Comparison of ENCODE assay signal across 20 cellular contexts in the genomic region with DNA sequence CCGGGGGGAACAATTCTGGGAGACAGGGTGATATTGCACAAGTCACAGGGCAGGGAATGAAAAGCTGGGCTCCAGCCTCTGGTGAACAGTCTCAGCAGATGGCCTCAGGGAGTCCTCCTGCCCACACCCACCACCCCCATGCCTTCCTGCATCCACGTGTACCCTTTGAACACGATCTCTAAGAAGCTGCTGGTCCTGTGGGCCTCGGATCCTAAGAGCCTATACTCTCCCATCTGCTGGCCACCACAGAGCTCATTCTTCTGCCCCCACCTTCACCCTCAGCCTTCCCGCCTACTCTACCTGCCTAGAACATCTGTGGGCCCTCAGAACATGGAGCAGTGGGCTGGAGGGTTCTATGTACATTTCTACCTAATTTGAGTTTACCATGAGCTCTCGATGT.
DNase-seq lines count a peak whose midpoint lies in the region; ATAC-seq lines count a peak whose summit lies in the region.
"Had no signal": no experiment of that assay in that cellular context is flagged by ENCODE, and none has a peak within 500 bp of the region (broad histone marks: within the 10 kb centered on the region; RNA-seq: fewer than 3 reads in every experiment).

No MANE protein-coding gene starts in this region.

- no peaks in the 10 kb centered on the region for H3K27me3 Mint-ChIP-seq in activated CD8-positive, alpha-beta T cell treated with anti-CD3 and anti-CD28 coated beads, Interleukin-2, amount 10 ng/mL, durations not matched to agents 7 days and 5 days (ENCODE audit: low read depth)
- no peaks in the 10 kb centered on the region for H3K27me3 Mint-ChIP-seq in stimulated activated memory B cell treated with anti-CD40 and anti-IgM and Interleukin-4, amounts not matched to agents 10 μg/mL and 1 μg/mL and 100 μg/mL, for 72 hours

- H3K27ac Mint-ChIP-seq in activated CD8-positive, alpha-beta T cell treated with anti-CD3 and anti-CD28 coated beads, Interleukin-2, amount 10 ng/mL, durations not matched to agents 7 days and 5 days, result peak overlapping the region; percentile 96
- peak overlapping the region; percentile 91 for H3K27ac Mint-ChIP-seq in stimulated activated memory B cell treated with anti-CD40 and anti-IgM and Interleukin-4, amounts not matched to agents 10 μg/mL and 1 μg/mL and 100 μg/mL, for 72 hours
- H3K27ac Mint-ChIP-seq: nephron had no signal

- peaks cover 60% of the 10 kb centered on the region for H3K4me1 ChIP-seq in effector memory CD4-positive, alpha-beta T cell (ENCODE audit: control insufficient read depth, insufficient read depth, low read length, poor library complexity, severe bottlenecking)
- H3K4me1 ChIP-seq: psoas muscle had no signal

- H3K9me3 ChIP-seq in effector memory CD4-positive, alpha-beta T cell (ENCODE audit: control insufficient read depth, low read length), result no peaks in the 10 kb centered on the region
- H3K9me3 ChIP-seq: heart right ventricle, psoas muscle, vagina had no signal

- no peaks in the 10 kb centered on the region for H3K9me3 Mint-ChIP-seq in activated CD8-positive, alpha-beta T cell treated with anti-CD3 and anti-CD28 coated beads, Interleukin-2, amount 10 ng/mL, durations not matched to agents 7 days and 5 days (ENCODE audit: insufficient read depth)
- no peaks in the 10 kb centered on the region for H3K9me3 Mint-ChIP-seq in stimulated activated memory B cell treated with anti-CD40 and anti-IgM and Interleukin-4, amounts not matched to agents 10 μg/mL and 1 μg/mL and 100 μg/mL, for 72 hours
- H3K9me3 Mint-ChIP-seq: nephron had no signal

- no peaks in the 10 kb centered on the region for H3K36me3 ChIP-seq in effector memory CD4-positive, alpha-beta T cell (ENCODE audit: control insufficient read depth, insufficient read depth, low read length)
- H3K36me3 ChIP-seq: heart right ventricle, vagina had no signal

- peaks cover 81% of the 10 kb centered on the region for H3K4me1 Mint-ChIP-seq in activated CD8-positive, alpha-beta T cell treated with anti-CD3 and anti-CD28 coated beads, Interleukin-2, amount 10 ng/mL, durations not matched to agents 7 days and 5 days (ENCODE audit: low read depth)
- peaks cover 69% of the 10 kb centered on the region for H3K4me1 Mint-ChIP-seq in stimulated activated memory B cell treated with anti-CD40 and anti-IgM and Interleukin-4, amounts not matched to agents 10 μg/mL and 1 μg/mL and 100 μg/mL, for 72 hours

- peaks cover 5% of the 10 kb centered on the region for H3K36me3 Mint-ChIP-seq in activated CD8-positive, alpha-beta T cell treated with anti-CD3 and anti-CD28 coated beads, Interleukin-2, amount 10 ng/mL, durations not matched to agents 7 days and 5 days (ENCODE audit: low read depth)
- H3K36me3 Mint-ChIP-seq in stimulated activated memory B cell treated with anti-CD40 and anti-IgM and Interleukin-4, amounts not matched to agents 10 μg/mL and 1 μg/mL and 100 μg/mL, for 72 hours, result no peaks in the 10 kb centered on the region

- ATAC-seq in activated CD8-positive, alpha-beta T cell treated with anti-CD3 and anti-CD28 coated beads, Interleukin-2, amount 10 ng/mL, durations not matched to agents 7 days and 5 days, result no peak
- ATAC-seq in stimulated activated memory B cell treated with anti-CD40 and anti-IgM and Interleukin-4, amounts not matched to agents 10 μg/mL and 1 μg/mL and 100 μg/mL, for 72 hours, result no peak
- ATAC-seq: heart right ventricle, psoas muscle had no signal

- no peak overlapping the region for H3K4me3 ChIP-seq in effector memory CD4-positive, alpha-beta T cell (ENCODE audit: insufficient read depth, low read depth, low read length, poor library complexity, severe bottlenecking)
- H3K4me3 ChIP-seq: heart right ventricle, lung, psoas muscle, SK-N-MC, vagina had no signal

- H3K4me3 Mint-ChIP-seq in activated CD8-positive, alpha-beta T cell treated with anti-CD3 and anti-CD28 coated beads, Interleukin-2, amount 10 ng/mL, durations not matched to agents 7 days and 5 days, result no peak overlapping the region
- H3K4me3 Mint-ChIP-seq in stimulated activated memory B cell treated with anti-CD40 and anti-IgM and Interleukin-4, amounts not matched to agents 10 μg/mL and 1 μg/mL and 100 μg/mL, for 72 hours, result no peak overlapping the region
- H3K4me3 Mint-ChIP-seq: nephron had no signal

- CTCF ChIA-PET in activated CD8-positive, alpha-beta T cell treated with anti-CD3 and anti-CD28 coated beads, Interleukin-2, amount 10 ng/mL, durations not matched to agents 7 days and 5 days (lab: Charles Lee), result interaction anchor here (1.3 to 7.5 kb wide), 9 partner anchors 13 to 156 kb away, joined by 3 to 52 read pairs (median 11); partner anchors contain the start of gene TRERF1

- H3K27ac ChIP-seq in effector memory CD4-positive, alpha-beta T cell (ENCODE audit: insufficient read depth, low read length, poor library complexity, severe bottlenecking), result peak overlapping the region; percentile 85
- H3K27ac ChIP-seq: HL-60, psoas muscle, SK-N-MC had no signal

- POLR2A ChIA-PET in activated CD8-positive, alpha-beta T cell treated with anti-CD3 and anti-CD28 coated beads, Interleukin-2, amount 10 ng/mL, durations not matched to agents 7 days and 5 days (lab: Charles Lee), result interaction anchor here (0.7 to 4.5 kb wide), 5 partner anchors 11 to 61 kb away, joined by 3 to 29 read pairs (median 5); partner anchors contain the start of gene TRERF1

- peak; percentile 19 for DNase-seq in activated T-cell treated with anti-CD3 and anti-CD28 coated beads, Interleukin-2, amount 50 U/mL, for 1 hour
- no peak for DNase-seq in activated T-cell treated with anti-CD3 and anti-CD28 coated beads for 4 hours
- DNase-seq in activated CD8-positive, alpha-beta T cell treated with anti-CD3 and anti-CD28 coated beads, Interleukin-2, amount 10 ng/mL, durations not matched to agents 7 days and 5 days, result no peak
- no peak for DNase-seq in effector memory CD4-positive, alpha-beta T cell
- no peak for DNase-seq in germinal center (ENCODE audit: low spot score)
- no peak for DNase-seq in NCI-H226
- DNase-seq in globus pallidus (ENCODE audit: low spot score), result no peak
- DNase-seq: DND-41, H7, heart right ventricle, MV-4-11, NCI-H187 treated with DMSO at 0.1 percent for 48 hours, NCI-H510A treated with DMSO at 0.1 percent for 48 hours, psoas muscle had no signal

- no peaks in the 10 kb centered on the region for H3K27me3 ChIP-seq in effector memory CD4-positive, alpha-beta T cell (replicated peaks; ENCODE audit: control insufficient read depth, insufficient read depth, low read length, poor library complexity, severe bottlenecking)
- H3K27me3 ChIP-seq: heart right ventricle, vagina had no signal
